1 cellular context compared by ENCODE assay signal in the genomic region with DNA sequence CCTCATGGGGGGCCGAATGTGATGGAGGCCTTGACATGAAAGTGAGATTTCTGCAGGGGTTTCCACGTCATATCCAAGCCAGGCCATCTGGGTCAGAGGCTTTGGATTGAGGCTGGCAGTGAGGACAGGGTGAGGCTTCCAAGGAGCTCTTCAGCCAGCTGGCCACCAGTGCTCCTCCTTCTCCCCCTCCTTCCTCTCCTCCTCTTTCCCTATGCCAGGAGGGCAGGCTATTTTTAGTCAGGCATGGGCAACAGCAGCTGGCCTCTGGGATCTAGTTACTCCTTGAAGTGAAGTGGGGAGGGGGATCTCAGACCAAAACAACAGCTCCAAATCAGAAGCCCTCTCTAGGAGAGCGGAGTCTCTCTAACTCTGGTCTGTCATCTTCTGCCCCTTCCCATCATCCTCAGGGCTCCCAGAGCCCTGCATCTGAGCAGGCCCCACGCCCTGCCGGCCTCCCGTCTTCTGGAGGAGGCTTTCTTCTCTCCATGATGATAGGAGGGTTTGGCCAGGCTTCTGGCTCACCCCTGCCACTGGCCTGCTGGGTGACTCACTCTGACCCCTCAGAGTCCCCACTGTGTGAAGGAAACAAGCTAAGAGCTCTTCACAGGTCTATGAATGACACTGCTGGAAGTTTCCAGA.
A peak's percentile ranks its signal among the peaks of the same experiment; 100 is the strongest.
TF ChIP-seq lines count a peak whose summit lies in the region.

No MANE protein-coding gene starts in this region.

TF ChIP-seq in K562, 482 proteins besides CTCF, POLR2A, EP300 and RAD21:
- TF ChIP-seq FOSL1 (tag; conservative IDR thresholded peaks at IDR 0.05) = peak; percentile 57
- no peak for TF ChIP-seq SETDB1 (IDR thresholded peaks at IDR 0.05; ENCODE audit: low read length)
- TF ChIP-seq, protein P1, sequence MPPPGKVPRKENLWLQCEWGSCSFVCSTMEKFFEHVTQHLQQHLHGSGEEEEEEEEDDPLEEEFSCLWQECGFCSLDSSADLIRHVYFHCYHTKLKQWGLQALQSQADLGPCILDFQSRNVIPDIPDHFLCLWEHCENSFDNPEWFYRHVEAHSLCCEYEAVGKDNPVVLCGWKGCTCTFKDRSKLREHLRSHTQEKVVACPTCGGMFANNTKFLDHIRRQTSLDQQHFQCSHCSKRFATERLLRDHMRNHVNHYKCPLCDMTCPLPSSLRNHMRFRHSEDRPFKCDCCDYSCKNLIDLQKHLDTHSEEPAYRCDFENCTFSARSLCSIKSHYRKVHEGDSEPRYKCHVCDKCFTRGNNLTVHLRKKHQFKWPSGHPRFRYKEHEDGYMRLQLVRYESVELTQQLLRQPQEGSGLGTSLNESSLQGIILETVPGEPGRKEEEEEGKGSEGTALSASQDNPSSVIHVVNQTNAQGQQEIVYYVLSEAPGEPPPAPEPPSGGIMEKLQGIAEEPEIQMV (tag; conservative IDR thresholded peaks at IDR 0.05; ENCODE audit: low read depth) = no peak
- no peak for TF ChIP-seq OTX1 (CRISPR knock-in tag; IDR thresholded peaks at IDR 0.05)
- TF ChIP-seq ASH1L (IDR thresholded peaks at IDR 0.05; ENCODE audit: borderline replicate concordance, low read depth, partially characterized antibody) = no peak
- TF ChIP-seq NCOA1 (IDR thresholded peaks at IDR 0.05; ENCODE audit: low read depth) = no peak
- 0 out of 2 replicates have a peak, but pooled peaks have one; percentile 5 for TF ChIP-seq JUN (IDR thresholded peaks at IDR 0.05; ENCODE audit: borderline replicate concordance, low read depth, low read length)
- no peak for TF ChIP-seq JUN (CRISPR knock-in tag; IDR thresholded peaks at IDR 0.05; ENCODE audit: borderline replicate concordance)
- TF ChIP-seq ZNF140 (CRISPR knock-in tag; IDR thresholded peaks at IDR 0.05) = no peak
- no peak for TF ChIP-seq TOE1 (IDR thresholded peaks at IDR 0.05; ENCODE audit: borderline replicate concordance)
- no peak for TF ChIP-seq TOE1 (CRISPR knock-in tag; IDR thresholded peaks at IDR 0.05; ENCODE audit: borderline replicate concordance, low read depth)
- peak; percentile 68 for TF ChIP-seq JUND (IDR thresholded peaks at IDR 0.05; ENCODE audit: borderline replicate concordance, low read depth, low read length)
- no peak; the same call in 2 of the 3 replicates for TF ChIP-seq JUND (tag; IDR thresholded peaks at IDR 0.05; ENCODE audit: borderline replicate concordance, low read depth, low read length)
- TF ChIP-seq, protein P2, sequence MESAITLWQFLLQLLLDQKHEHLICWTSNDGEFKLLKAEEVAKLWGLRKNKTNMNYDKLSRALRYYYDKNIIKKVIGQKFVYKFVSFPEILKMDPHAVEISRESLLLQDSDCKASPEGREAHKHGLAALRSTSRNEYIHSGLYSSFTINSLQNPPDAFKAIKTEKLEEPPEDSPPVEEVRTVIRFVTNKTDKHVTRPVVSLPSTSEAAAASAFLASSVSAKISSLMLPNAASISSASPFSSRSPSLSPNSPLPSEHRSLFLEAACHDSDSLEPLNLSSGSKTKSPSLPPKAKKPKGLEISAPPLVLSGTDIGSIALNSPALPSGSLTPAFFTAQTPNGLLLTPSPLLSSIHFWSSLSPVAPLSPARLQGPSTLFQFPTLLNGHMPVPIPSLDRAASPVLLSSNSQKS (CRISPR knock-in tag; IDR thresholded peaks at IDR 0.05) = no peak
- no peak for TF ChIP-seq SREBF2 (CRISPR knock-in tag; IDR thresholded peaks at IDR 0.05)
- TF ChIP-seq, protein P3, sequence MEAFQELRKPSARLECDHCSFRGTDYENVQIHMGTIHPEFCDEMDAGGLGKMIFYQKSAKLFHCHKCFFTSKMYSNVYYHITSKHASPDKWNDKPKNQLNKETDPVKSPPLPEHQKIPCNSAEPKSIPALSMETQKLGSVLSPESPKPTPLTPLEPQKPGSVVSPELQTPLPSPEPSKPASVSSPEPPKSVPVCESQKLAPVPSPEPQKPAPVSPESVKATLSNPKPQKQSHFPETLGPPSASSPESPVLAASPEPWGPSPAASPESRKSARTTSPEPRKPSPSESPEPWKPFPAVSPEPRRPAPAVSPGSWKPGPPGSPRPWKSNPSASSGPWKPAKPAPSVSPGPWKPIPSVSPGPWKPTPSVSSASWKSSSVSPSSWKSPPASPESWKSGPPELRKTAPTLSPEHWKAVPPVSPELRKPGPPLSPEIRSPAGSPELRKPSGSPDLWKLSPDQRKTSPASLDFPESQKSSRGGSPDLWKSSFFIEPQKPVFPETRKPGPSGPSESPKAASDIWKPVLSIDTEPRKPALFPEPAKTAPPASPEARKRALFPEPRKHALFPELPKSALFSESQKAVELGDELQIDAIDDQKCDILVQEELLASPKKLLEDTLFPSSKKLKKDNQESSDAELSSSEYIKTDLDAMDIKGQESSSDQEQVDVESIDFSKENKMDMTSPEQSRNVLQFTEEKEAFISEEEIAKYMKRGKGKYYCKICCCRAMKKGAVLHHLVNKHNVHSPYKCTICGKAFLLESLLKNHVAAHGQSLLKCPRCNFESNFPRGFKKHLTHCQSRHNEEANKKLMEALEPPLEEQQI (IDR thresholded peaks at IDR 0.05) = no peak
- TF ChIP-seq PHB2 (IDR thresholded peaks at IDR 0.05; ENCODE audit: low read depth) = no peak
- TF ChIP-seq, protein P4, sequence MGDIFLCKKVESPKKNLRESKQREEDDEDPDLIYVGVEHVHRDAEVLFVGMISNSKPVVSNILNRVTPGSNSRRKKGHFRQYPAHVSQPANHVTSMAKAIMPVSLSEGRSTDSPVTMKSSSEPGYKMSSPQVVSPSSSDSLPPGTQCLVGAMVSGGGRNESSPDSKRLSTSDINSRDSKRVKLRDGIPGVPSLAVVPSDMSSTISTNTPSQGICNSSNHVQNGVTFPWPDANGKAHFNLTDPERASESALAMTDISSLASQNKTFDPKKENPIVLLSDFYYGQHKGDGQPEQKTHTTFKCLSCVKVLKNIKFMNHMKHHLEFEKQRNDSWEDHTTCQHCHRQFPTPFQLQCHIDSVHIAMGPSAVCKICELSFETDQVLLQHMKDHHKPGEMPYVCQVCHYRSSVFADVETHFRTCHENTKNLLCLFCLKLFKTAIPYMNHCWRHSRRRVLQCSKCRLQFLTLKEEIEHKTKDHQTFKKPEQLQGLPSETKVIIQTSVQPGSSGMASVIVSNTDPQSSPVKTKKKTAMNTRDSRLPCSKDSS (IDR thresholded peaks at IDR 0.05; ENCODE audit: low read depth, partially characterized antibody) = no peak
- TF ChIP-seq KAT7 (CRISPR knock-in tag; IDR thresholded peaks at IDR 0.05; ENCODE audit: borderline replicate concordance) = no peak
- TF ChIP-seq CEBPG (CRISPR knock-in tag; IDR thresholded peaks at IDR 0.05) = no peak
- TF ChIP-seq CEBPG (tag; conservative IDR thresholded peaks at IDR 0.05 in 1 of 2, IDR thresholded peaks at IDR 0.05 in 1 of 2) = no peak
- TF ChIP-seq, protein P5, sequence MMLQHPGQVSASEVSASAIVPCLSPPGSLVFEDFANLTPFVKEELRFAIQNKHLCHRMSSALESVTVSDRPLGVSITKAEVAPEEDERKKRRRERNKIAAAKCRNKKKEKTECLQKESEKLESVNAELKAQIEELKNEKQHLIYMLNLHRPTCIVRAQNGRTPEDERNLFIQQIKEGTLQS (IDR thresholded peaks at IDR 0.05) = peak; percentile 60
- TF ChIP-seq, protein P5 (CRISPR knock-in tag; conservative IDR thresholded peaks at IDR 0.05) = no peak
- peak; percentile 85; the same call in 1 of the 2 replicates for TF ChIP-seq ZKSCAN1 (IDR thresholded peaks at IDR 0.05; ENCODE audit: low read depth, low read length)
- no peak for TF ChIP-seq ZNF696 (CRISPR knock-in tag; conservative IDR thresholded peaks at IDR 0.05)
